ENCODE assay signal across 15 cellular contexts in genomic region chr17:17104494-17104893, GRCh38.
DNase-seq lines count a peak whose midpoint lies in the region; ATAC-seq and TF ChIP-seq lines count a peak whose summit lies in the region.
"Had no signal": no experiment of that assay in that cellular context is flagged by ENCODE, and none has a peak within 500 bp of the region (broad histone marks: within the 10 kb centered on the region; RNA-seq: fewer than 3 reads in every experiment).

No MANE protein-coding gene starts in this region.

- peaks cover 0 to 7% (median 0%) of the 10 kb centered on the region in 3 donors for H3K36me3 ChIP-seq in skeletal muscle tissue (ENCODE audit: control insufficient read depth in 3 of 3, insufficient read depth in 3 of 3, low read length in 3 of 3)
- H3K36me3 ChIP-seq: lower lobe of right lung, Peyer's patch had no signal

- H3T11ph ChIP-seq in H9 (ENCODE audit: low read length), result no peak overlapping the region

- no peaks in the 10 kb centered on the region for H3K23me2 ChIP-seq in H9 (ENCODE audit: insufficient read length, low read depth, low read length, poor library complexity, severe bottlenecking)

- no peak overlapping the region for H3K4ac ChIP-seq in H9 (ENCODE audit: low read depth, low read length)

- DNase-seq in H9 (no peak), memory B cell (ENCODE audit: low spot score in 2 of 2) (no peak), ecto neural progenitor cell (ENCODE audit: low spot score) (no peak), SW480 (ENCODE audit: low spot score) (no peak), NCI-H146 (lab: John Stamatoyannopoulos, UW) (no peak)
- DNase-seq: activated CD4-positive, alpha-beta T cell treated with anti-CD3 and anti-CD28 coated beads, Interleukin-2, amount 10 ng/mL, durations not matched to agents 24 days and 14 days; Kasumi-1; lower lobe of right lung; NCI-H187; stimulated activated naive CD4-positive, alpha-beta T cell had no signal

- H3K27me3 ChIP-seq in H9 (ENCODE audit: insufficient read depth, low read length) (no peaks in the 10 kb centered on the region), skeletal muscle tissue (ENCODE audit: control insufficient read depth in 3 of 3, insufficient read depth in 3 of 3, low read length in 3 of 3) (no peaks in the 10 kb centered on the region)
- H3K27me3 ChIP-seq: hepatocyte, Peyer's patch had no signal

- no peaks in the 10 kb centered on the region for H3K79me1 ChIP-seq in H9 (ENCODE audit: insufficient read depth, low read depth, low read length, poor library complexity, severe bottlenecking)

- H3K9ac ChIP-seq in H9 (ENCODE audit: extremely low read depth, insufficient read length, low read length) (no peak overlapping the region), skeletal muscle tissue (ENCODE audit: low read depth in 1 of 3, low read length in 3 of 3) (peak overlapping the region in 1 of 3 donors; percentile 57)

- H3K36me3 Mint-ChIP-seq in H9 (ENCODE audit: insufficient read depth in 1 of 3, low read depth in 3 of 3), result peaks cover 0 to 3% (median 1%) of the 10 kb centered on the region in 3 experiments; a peak in 3 of 7 replicates
- H3K36me3 Mint-ChIP-seq in brain, result peaks cover 17% of the 10 kb centered on the region
- peaks cover 5% of the 10 kb centered on the region for H3K36me3 Mint-ChIP-seq in memory B cell

- H3K4me1 Mint-ChIP-seq in H9, result peaks cover 14 to 21% of the 10 kb centered on the region in 2 experiments
- peaks cover 69% of the 10 kb centered on the region for H3K4me1 Mint-ChIP-seq in brain
- H3K4me1 Mint-ChIP-seq in memory B cell, result peaks cover 37% of the 10 kb centered on the region

- H3K27me3 Mint-ChIP-seq in H9 (ENCODE audit: low read depth), result no peaks in the 10 kb centered on the region
- H3K27me3 Mint-ChIP-seq in brain, result no peaks in the 10 kb centered on the region
- H3K27me3 Mint-ChIP-seq in memory B cell, result no peaks in the 10 kb centered on the region
- H3K27me3 Mint-ChIP-seq: activated CD4-positive, alpha-beta T cell treated with anti-CD3 and anti-CD28 coated beads, Interleukin-2, amount 10 ng/mL, durations not matched to agents 24 days and 14 days had no signal

- H3K18ac ChIP-seq in H9 (ENCODE audit: insufficient read length, low read depth, low read length), result no peak overlapping the region

- H2BK15ac ChIP-seq in H9 (ENCODE audit: low read depth, low read length), result no peak overlapping the region

- H3K4me1 ChIP-seq in H9 (ENCODE audit: insufficient read depth, low read length) (no peaks in the 10 kb centered on the region), skeletal muscle tissue (ENCODE audit: control insufficient read depth in 3 of 3, insufficient read depth in 3 of 3, low read length in 3 of 3) (peaks cover 76 to 96% (median 92%) of the 10 kb centered on the region in 3 donors)

- H2BK12ac ChIP-seq in H9 (ENCODE audit: insufficient read length, low read depth, low read length), result no peak overlapping the region

- H2AFZ ChIP-seq in H9 (ENCODE audit: low read length), result no peak overlapping the region
- H2AFZ ChIP-seq: hepatocyte had no signal

- no peak overlapping the region for H4K91ac ChIP-seq in H9 (ENCODE audit: insufficient read length, low read depth, low read length)

- peak overlapping the region; percentile 47 for H4K8ac ChIP-seq in H9 (replicated peaks; ENCODE audit: insufficient read length, low read depth, low read length)

- no peak overlapping the region for H3K23ac ChIP-seq in H9 (ENCODE audit: insufficient read length, low read depth, low read length)

- H3K14ac ChIP-seq in H9 (ENCODE audit: insufficient read depth, low read length), result peak overlapping the region; percentile 16; the same call in 1 of the 2 replicates

- no peak overlapping the region for H2BK120ac ChIP-seq in H9 (ENCODE audit: low read depth, low read length, poor library complexity, severe bottlenecking)

- H3K27ac ChIP-seq in H9 (ENCODE audit: insufficient read length, low read depth, low read length) (no peak overlapping the region), skeletal muscle tissue (ENCODE audit: low read depth, low read length) (peak overlapping the region; percentile 52)
- H3K27ac ChIP-seq: epithelial cell of prostate, hepatocyte, Peyer's patch had no signal

- no peak overlapping the region for H2BK20ac ChIP-seq in H9 (ENCODE audit: low read depth, low read length, poor library complexity, severe bottlenecking)

- H4K20me1 ChIP-seq in H9 (ENCODE audit: control insufficient read depth, insufficient read depth, insufficient read length), result no peaks in the 10 kb centered on the region

- no peaks in the 10 kb centered on the region for H3K9me3 ChIP-seq in H9 (ENCODE audit: control insufficient read depth, low read depth, low read length)
- no peaks in the 10 kb centered on the region for H3K9me3 ChIP-seq in skeletal muscle tissue (ENCODE audit: control insufficient read depth in 3 of 3, low read length in 3 of 3)
- H3K9me3 ChIP-seq: lower lobe of right lung, Peyer's patch had no signal

- H4K5ac ChIP-seq in H9 (ENCODE audit: insufficient read length, low read depth, low read length), result no peak overlapping the region

- no peak overlapping the region for H3K4me3 ChIP-seq in skeletal muscle tissue (ENCODE audit: low read length in 3 of 3)
- H3K4me3 ChIP-seq: hepatocyte, lower lobe of right lung, Peyer's patch had no signal

- TF ChIP-seq CTCF in H9 (conservative IDR thresholded peaks at IDR 0.05) (no peak), brain (conservative IDR thresholded peaks at IDR 0.05) (no peak)

- H3K27ac Mint-ChIP-seq in H9 (0 out of 7 replicates have a peak overlapping the region, but pooled peaks of 1 of the 3 experiments have one; percentile 14), brain (peak overlapping the region in 4 of 5 experiments; percentile 10 to 43 (median 36)), memory B cell (peak overlapping the region; percentile 58)
- H3K27ac Mint-ChIP-seq: activated CD4-positive, alpha-beta T cell treated with anti-CD3 and anti-CD28 coated beads, Interleukin-2, amount 10 ng/mL, durations not matched to agents 24 days and 14 days had no signal

- no CpG with 5 or more reads among the region's 11 CpGs for WGBS in H9 (ENCODE audit: extremely low coverage, insufficient read length, low lambda C conversion rate)

- H3K79me2 ChIP-seq in H9 (ENCODE audit: insufficient read depth, low read length), result no peaks in the 10 kb centered on the region

- H2AK5ac ChIP-seq in H9 (ENCODE audit: insufficient read length, low read length), result no peak overlapping the region

- no peak overlapping the region for H3K4me3 Mint-ChIP-seq in H9
- H3K4me3 Mint-ChIP-seq in brain, result no peak overlapping the region
- H3K4me3 Mint-ChIP-seq in memory B cell, result no peak overlapping the region
- H3K4me3 Mint-ChIP-seq: activated CD4-positive, alpha-beta T cell treated with anti-CD3 and anti-CD28 coated beads, Interleukin-2, amount 10 ng/mL, durations not matched to agents 24 days and 14 days had no signal

- H3K56ac ChIP-seq in H9 (ENCODE audit: insufficient read length, low read depth, low read length), result no peak overlapping the region

- ATAC-seq in memory B cell (ENCODE audit: low read depth), result no peak
- ATAC-seq: lower lobe of right lung had no signal

- H3K9me3 Mint-ChIP-seq in H9, result no peaks in the 10 kb centered on the region
- no peaks in the 10 kb centered on the region for H3K9me3 Mint-ChIP-seq in brain
- no peaks in the 10 kb centered on the region for H3K9me3 Mint-ChIP-seq in memory B cell
- H3K9me3 Mint-ChIP-seq: activated CD4-positive, alpha-beta T cell treated with anti-CD3 and anti-CD28 coated beads, Interleukin-2, amount 10 ng/mL, durations not matched to agents 24 days and 14 days had no signal

- H3K4me2 ChIP-seq in H9 (ENCODE audit: insufficient read depth, insufficient read length, low read length), result no peak overlapping the region
- H3K4me2 ChIP-seq: hepatocyte had no signal

- no peak overlapping the region for H2BK5ac ChIP-seq in H9 (ENCODE audit: insufficient read length, low read length)
